Comparison of ENCODE assay signal across 10 cellular contexts in the genomic region with DNA sequence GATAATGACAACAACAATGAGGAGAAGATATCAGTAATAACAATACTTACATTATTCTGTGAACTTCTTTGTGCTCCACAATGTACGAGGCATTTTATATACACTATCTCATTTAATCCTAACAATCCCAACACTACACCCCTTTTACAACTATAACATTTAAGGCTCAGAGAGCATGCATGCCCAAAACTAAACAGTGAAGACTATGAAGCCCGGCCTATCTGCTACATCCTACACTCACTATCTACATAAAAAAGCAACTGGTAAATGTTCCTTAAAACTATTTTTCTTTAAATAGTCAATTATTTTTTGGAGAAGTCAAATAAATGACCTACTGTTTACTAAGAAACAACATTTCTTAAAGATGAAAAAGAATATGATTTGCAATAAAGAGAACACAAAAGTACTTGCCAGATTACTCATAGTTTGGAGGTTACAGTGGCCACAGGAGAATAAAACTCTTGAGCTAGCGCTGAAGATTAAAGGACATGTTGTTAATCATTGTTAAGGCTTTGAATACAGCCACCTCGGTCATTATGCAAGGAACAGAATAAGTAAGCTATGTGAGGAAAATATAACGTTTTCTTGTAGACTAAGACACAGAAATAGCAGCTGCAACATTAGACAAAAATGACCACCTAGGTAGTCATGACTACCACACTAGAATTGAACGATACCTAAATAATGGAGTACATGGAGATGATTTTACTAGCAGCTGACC. TPM values are rescaled to one million over a fixed set of nuclear protein-coding genes. Genes with fewer than 3 reads are reported as not detected.
DNase-seq lines count a peak whose midpoint lies in the region; ATAC-seq and TF ChIP-seq lines count a peak whose summit lies in the region.
"Had no signal": no experiment of that assay in that cellular context is flagged by ENCODE, and none has a peak within 500 bp of the region (broad histone marks: within the 10 kb centered on the region; RNA-seq: fewer than 3 reads in every experiment).

No MANE protein-coding gene starts in this region.

- H2AFZ ChIP-seq in mammary epithelial cell (ENCODE audit: low read depth, low read length), result no peak overlapping the region

- H4K20me1 ChIP-seq in mammary epithelial cell (ENCODE audit: insufficient read depth, low read length), result no peaks in the 10 kb centered on the region

- BruUV-seq in mammary epithelial cell (replicated peaks; lab: Mats Ljungman, UMichigan), result no TSS peak

- H3K9me3 ChIP-seq in mammary epithelial cell (replicated peaks; ENCODE audit: insufficient read depth, low read length), result no peaks in the 10 kb centered on the region

- intact Hi-C loops in mammary epithelial cell (cut with micrococcal nuclease), result no loop called here

- DNase-seq in epithelial cell of proximal tubule (ENCODE audit: low read depth) (peak; percentile 90), stromal cell of bone marrow (ENCODE audit: low read depth) (peak; percentile 69), C1 segment of cervical spinal cord (lab: John Stamatoyannopoulos, UW) (no peak), retina (no peak), mammary epithelial cell (no peak)
- DNase-seq: NCI-H2081; stimulated activated CD4-positive, alpha-beta T cell treated with anti-CD3 and anti-CD28 coated beads, Interleukin-4, amount 100 ng/mL, for 1 hour had no signal

- peaks cover 23% of the 10 kb centered on the region for H3K79me2 ChIP-seq in mammary epithelial cell (ENCODE audit: insufficient read depth, low read length)

- WGBS in mammary epithelial cell (ENCODE audit: low coverage, missing lambda C conversion rate), result 97% methylated on average over 6 of the region's 6 CpGs

- ATAC-seq in GM19397 (IDR thresholded peaks at IDR 0.05; ENCODE audit: unreplicated experiment) (peak; percentile 79), HG03175 (IDR thresholded peaks at IDR 0.05; ENCODE audit: unreplicated experiment) (peak; percentile 67), GM21447 (IDR thresholded peaks at IDR 0.05; ENCODE audit: unreplicated experiment) (no peak)

- CTCF ChIA-PET in mammary epithelial cell (lab: Charles Lee; ENCODE audit: low non-redundant PET), result no interaction called here

- H3K9ac ChIP-seq in mammary epithelial cell (ENCODE audit: insufficient read depth, low read length), result no peak overlapping the region

- dilution Hi-C loops in mammary epithelial cell (cut with HindIII; ENCODE audit: low sequenced_read_pairs), result no loop called here

- H3K4me2 ChIP-seq in mammary epithelial cell (ENCODE audit: insufficient read depth, low read depth, low read length), result no peak overlapping the region

- H3K27ac ChIP-seq in mammary epithelial cell (ENCODE audit: insufficient read depth, low read depth, low read length), result no peak overlapping the region

- no peaks in the 10 kb centered on the region for H3K27me3 ChIP-seq in mammary epithelial cell (ENCODE audit: insufficient read depth, low read length)

- H3K36me3 ChIP-seq in mammary epithelial cell (ENCODE audit: insufficient read depth, low read length), result no peaks in the 10 kb centered on the region

- TF ChIP-seq CTCF in epithelial cell of proximal tubule (conservative IDR thresholded peaks at IDR 0.05; ENCODE audit: low read depth, low read length), result no peak
- no peak for TF ChIP-seq CTCF in mammary epithelial cell (conservative IDR thresholded peaks at IDR 0.05 in 1 of 2, IDR thresholded peaks at IDR 0.05 in 1 of 2; ENCODE audit: extremely low read depth in 1 of 2, insufficient read depth in 1 of 2, low read depth in 1 of 2, low read length in 2 of 2)

- peaks cover 7% of the 10 kb centered on the region for H3K4me1 ChIP-seq in mammary epithelial cell (ENCODE audit: insufficient read depth, low read length)

- in situ Hi-C loops in mammary epithelial cell (cut with MboI; ENCODE audit: low sequenced_read_pairs in 2 of 2), result no loop called here

- H3K4me3 ChIP-seq in epithelial cell of proximal tubule (ENCODE audit: low read depth, low read length), result peak overlapping the region; percentile 52
- no peak overlapping the region for H3K4me3 ChIP-seq in mammary epithelial cell (replicated peaks in 1 of 3; ENCODE audit: insufficient read depth in 1 of 3, low read depth in 2 of 3, low read length in 3 of 3)

RNA-seq across cellular contexts. Expression of a gene that starts 56.7 kb away (rescaled TPM):
- total RNA-seq in epithelial cell of proximal tubule, result 41.7 and 47.0 TPM in 2 replicates
- total RNA-seq in mammary epithelial cell, result 10 to 100 TPM; 28.9 to 51.7 TPM
- polyA plus RNA-seq in mammary epithelial cell, result 35.2 TPM
- polyA minus RNA-seq in mammary epithelial cell, result 36.3 TPM

Comparison
In these comparisons a context has a peak if more than half of its experiments do, and no peak if none do; other contexts are left out.
1. DNase-seq: peak in epithelial cell of proximal tubule (single experiment) and stromal cell of bone marrow (single experiment); none in C1 segment of cervical spinal cord (0 of 14), retina (single experiment) and mammary epithelial cell (single experiment).